In genomic region chr16:31356566-31357323, GRCh38 we compare ENCODE assay signal across 14 cellular contexts. TPM values are rescaled to one million over a fixed set of nuclear protein-coding genes. Genes with fewer than 3 reads are reported as not detected.
DNase-seq lines count a peak whose midpoint lies in the region; ATAC-seq, FAIRE-seq and TF ChIP-seq lines count a peak whose summit lies in the region.
"Had no signal": no experiment of that assay in that cellular context is flagged by ENCODE, and none has a peak within 500 bp of the region (broad histone marks: within the 10 kb centered on the region; RNA-seq: fewer than 3 reads in every experiment).

No MANE protein-coding gene starts in this region.

- TF ChIP-seq POLR2A in erythroblast (IDR thresholded peaks at IDR 0.05; ENCODE audit: low read length), result no peak

- H3K9ac ChIP-seq in OCI-LY3 (ENCODE audit: low read length) (no peak overlapping the region), kidney (ENCODE audit: low read length in 2 of 2) (no peak overlapping the region)

- H3K4me3 ChIP-seq in OCI-LY3 (ENCODE audit: low read length) (no peak overlapping the region), kidney (ENCODE audit: low read length in 2 of 2) (no peak overlapping the region), A673 (ENCODE audit: low read depth, low read length, poor library complexity, severe bottlenecking) (no peak overlapping the region)
- H3K4me3 ChIP-seq: breast epithelium, tibial artery had no signal

- no peak for ATAC-seq in stimulated activated memory B cell treated with anti-CD40 and anti-IgM and Interleukin-4, amounts not matched to agents 10 μg/mL and 1 μg/mL and 100 μg/mL, for 72 hours

- H4K20me1 ChIP-seq in OCI-LY3 (ENCODE audit: insufficient read depth, low read length), result no peaks in the 10 kb centered on the region

- H3K79me2 ChIP-seq in OCI-LY3 (ENCODE audit: low read length), result peaks cover 24% of the 10 kb centered on the region

- peak overlapping the region; percentile 86 for H3K27ac Mint-ChIP-seq in activated CD4-positive, alpha-beta T cell treated with anti-CD3 and anti-CD28 coated beads, Interleukin-2, amount 10 ng/mL, durations not matched to agents 24 days and 14 days
- peak overlapping the region; percentile 90 for H3K27ac Mint-ChIP-seq in stimulated activated memory B cell treated with anti-CD40 and anti-IgM and Interleukin-4, amounts not matched to agents 10 μg/mL and 1 μg/mL and 100 μg/mL, for 72 hours

- FAIRE-seq in kidney (lab: Jason Lieb, UNC), result no peak

- H3K4me1 Mint-ChIP-seq in activated CD4-positive, alpha-beta T cell treated with anti-CD3 and anti-CD28 coated beads, Interleukin-2, amount 10 ng/mL, durations not matched to agents 24 days and 14 days, result peaks cover 56% of the 10 kb centered on the region
- H3K4me1 Mint-ChIP-seq in stimulated activated memory B cell treated with anti-CD40 and anti-IgM and Interleukin-4, amounts not matched to agents 10 μg/mL and 1 μg/mL and 100 μg/mL, for 72 hours, result peaks cover 62% of the 10 kb centered on the region

- no peaks in the 10 kb centered on the region for H3K9me3 Mint-ChIP-seq in activated CD4-positive, alpha-beta T cell treated with anti-CD3 and anti-CD28 coated beads, Interleukin-2, amount 10 ng/mL, durations not matched to agents 24 days and 14 days
- H3K9me3 Mint-ChIP-seq in stimulated activated memory B cell treated with anti-CD40 and anti-IgM and Interleukin-4, amounts not matched to agents 10 μg/mL and 1 μg/mL and 100 μg/mL, for 72 hours, result no peaks in the 10 kb centered on the region
- H3K9me3 Mint-ChIP-seq: nephron had no signal

- H3K9me3 ChIP-seq in OCI-LY3 (ENCODE audit: insufficient read depth, low read length) (no peaks in the 10 kb centered on the region), kidney (ENCODE audit: control insufficient read depth in 1 of 2, low read length in 2 of 2) (no peaks in the 10 kb centered on the region), A673 (ENCODE audit: low read depth, low read length, poor library complexity, severe bottlenecking) (no peaks in the 10 kb centered on the region)
- H3K9me3 ChIP-seq: breast epithelium, tibial artery had no signal

- H3K27me3 ChIP-seq in OCI-LY3 (ENCODE audit: low read depth, low read length), result no peaks in the 10 kb centered on the region
- H3K27me3 ChIP-seq in A673 (replicated peaks; ENCODE audit: insufficient read depth, low read depth, low read length, poor library complexity), result no peaks in the 10 kb centered on the region

- POLR2A ChIA-PET in A673 (lab: Charles Lee; ENCODE audit: low non-redundant PET), result no interaction called here

- H3K36me3 Mint-ChIP-seq in activated CD4-positive, alpha-beta T cell treated with anti-CD3 and anti-CD28 coated beads, Interleukin-2, amount 10 ng/mL, durations not matched to agents 24 days and 14 days (ENCODE audit: low read depth), result peaks cover 2% of the 10 kb centered on the region
- peaks cover 13% of the 10 kb centered on the region for H3K36me3 Mint-ChIP-seq in stimulated activated memory B cell treated with anti-CD40 and anti-IgM and Interleukin-4, amounts not matched to agents 10 μg/mL and 1 μg/mL and 100 μg/mL, for 72 hours

- peak overlapping the region; percentile 97 for H3K4me2 ChIP-seq in OCI-LY3 (ENCODE audit: low read length)

- H3K27ac ChIP-seq in OCI-LY3 (ENCODE audit: low read length) (no peak overlapping the region), kidney (ENCODE audit: low read depth in 2 of 2, low read length in 2 of 2) (no peak overlapping the region), A673 (ENCODE audit: low read depth, low read length, poor library complexity, severe bottlenecking) (no peak overlapping the region)
- H3K27ac ChIP-seq: breast epithelium, tibial artery had no signal

- H3K36me3 ChIP-seq in OCI-LY3 (replicated peaks; ENCODE audit: low read depth, low read length) (peaks cover 11% of the 10 kb centered on the region), kidney (ENCODE audit: control insufficient read depth in 1 of 2, insufficient read depth in 2 of 2, low read length in 2 of 2) (no peaks in the 10 kb centered on the region), A673 (ENCODE audit: insufficient read depth, low read length, poor library complexity, severe bottlenecking) (no peaks in the 10 kb centered on the region)
- H3K36me3 ChIP-seq: breast epithelium, tibial artery had no signal

- H3K4me1 ChIP-seq in OCI-LY3 (ENCODE audit: low read length) (peaks cover 61% of the 10 kb centered on the region), kidney (ENCODE audit: control insufficient read depth in 1 of 2, insufficient read depth in 1 of 2, low read depth in 1 of 2, low read length in 2 of 2) (no peaks in the 10 kb centered on the region), A673 (ENCODE audit: insufficient read depth, low read length, poor library complexity, severe bottlenecking) (no peaks in the 10 kb centered on the region)
- H3K4me1 ChIP-seq: breast epithelium, tibial artery had no signal

- TF ChIP-seq CTCF in OCI-LY3 (IDR thresholded peaks at IDR 0.05; ENCODE audit: low read depth, low read length) (no peak), kidney (IDR thresholded peaks at IDR 0.05; ENCODE audit: borderline replicate concordance, extremely low read depth, insufficient read depth) (no peak), A673 (conservative IDR thresholded peaks at IDR 0.05; ENCODE audit: low read depth, low read length) (no peak)

- peak overlapping the region; percentile 91 for H3K4me3 Mint-ChIP-seq in activated CD4-positive, alpha-beta T cell treated with anti-CD3 and anti-CD28 coated beads, Interleukin-2, amount 10 ng/mL, durations not matched to agents 24 days and 14 days
- peak overlapping the region; percentile 80 for H3K4me3 Mint-ChIP-seq in stimulated activated memory B cell treated with anti-CD40 and anti-IgM and Interleukin-4, amounts not matched to agents 10 μg/mL and 1 μg/mL and 100 μg/mL, for 72 hours

- CTCF ChIA-PET in A673 (lab: Charles Lee), result no interaction called here

- intact Hi-C loops in activated CD4-positive, alpha-beta T cell treated with anti-CD3 and anti-CD28 coated beads, Interleukin-2, amount 10 ng/mL, durations not matched to agents 24 days and 14 days (cut with micrococcal nuclease), result loop anchor here (10.0 kb wide), 2 partner anchors 92 to 518 kb away; partner anchors contain the start of gene ZNF267
- intact Hi-C loops in kidney (cut with DNase I) (no loop called here), A673 (cut with micrococcal nuclease; ENCODE audit: unreplicated experiment) (no loop called here)

- no peak overlapping the region for H2AFZ ChIP-seq in OCI-LY3 (ENCODE audit: low read depth, low read length)

- no peak for DNase-seq in activated CD4-positive, alpha-beta T cell treated with anti-CD3 and anti-CD28 coated beads, Interleukin-2, amount 10 ng/mL, durations not matched to agents 24 days and 14 days
- DNase-seq in activated CD4-positive, alpha-beta T cell treated with anti-CD3 and anti-CD28 coated beads, Interleukin-2, amount 50 U/mL, for 48 hours, result no peak
- DNase-seq in kidney (peak; percentile 67), A673 (ENCODE audit: low spot score) (no peak), erythroblast (lab: John Stamatoyannopoulos, UW) (no peak), amygdala (lab: John Stamatoyannopoulos, UW) (no peak)
- DNase-seq: NCI-H1417 treated with DMSO at 0.1 percent for 48 hours, NCI-H510A treated with DMSO at 0.1 percent for 48 hours, RPMI8226 had no signal

- BruUV-seq in A673 (replicated peaks; lab: Mats Ljungman, UMichigan), result no TSS peak

- H3K27me3 Mint-ChIP-seq in activated CD4-positive, alpha-beta T cell treated with anti-CD3 and anti-CD28 coated beads, Interleukin-2, amount 10 ng/mL, durations not matched to agents 24 days and 14 days, result no peaks in the 10 kb centered on the region
- H3K27me3 Mint-ChIP-seq in stimulated activated memory B cell treated with anti-CD40 and anti-IgM and Interleukin-4, amounts not matched to agents 10 μg/mL and 1 μg/mL and 100 μg/mL, for 72 hours, result no peaks in the 10 kb centered on the region

RNA-seq across cellular contexts. Expression of gene ITGAX, which starts 1.8 kb away (rescaled TPM):
- total RNA-seq in activated CD4-positive, alpha-beta T cell treated with anti-CD3 and anti-CD28 coated beads, Interleukin-2, amount 10 ng/mL, durations not matched to agents 24 days and 14 days, result 44.3 and 45.9 TPM in 2 replicates
- total RNA-seq in kidney, result 11.9 TPM
- polyA plus RNA-seq in kidney (ENCODE audit: insufficient read depth, low read depth, low replicate concordance), result 0.37 TPM
- total RNA-seq in A673 (2021), result 0.46 TPM in 1 of 2 replicates, not detected in the other

RNA-seq across cellular contexts. Expression of gene ITGAD, which starts 36.4 kb away (rescaled TPM):
- total RNA-seq in activated CD4-positive, alpha-beta T cell treated with anti-CD3 and anti-CD28 coated beads, Interleukin-2, amount 10 ng/mL, durations not matched to agents 24 days and 14 days, result not detected in 2 replicates
- total RNA-seq in kidney, result 0.13 TPM
- not detected for polyA plus RNA-seq in kidney (ENCODE audit: insufficient read depth, low read depth, low replicate concordance)
- total RNA-seq in A673 (2021), result not detected in 2 replicates
